8 cellular contexts compared by ENCODE assay signal in genomic region chr20:844473-845225, GRCh38. TPM values are rescaled to one million over a fixed set of nuclear protein-coding genes. Genes with fewer than 3 reads are reported as not detected.
A peak's percentile ranks its signal among the peaks of the same experiment; 100 is the strongest.
DNase-seq lines count a peak whose midpoint lies in the region; ATAC-seq and TF ChIP-seq lines count a peak whose summit lies in the region.

No MANE protein-coding gene starts in this region.

- peak overlapping the region; percentile 70 for H3K27ac Mint-ChIP-seq in activated T-helper 1 cell treated with anti-CD3 and anti-CD28 coated beads, Interleukin-12 subunit alpha, Interleukin-12 subunit beta, Interleukin-2, Interleukin-4 antibody, amounts not matched to agents 30 ng/mL and 10 ng/mL and 1 ng/mL, durations not matched to agents 14 hours and 24 hours and 36 hours
- H3K27ac Mint-ChIP-seq in natural killer cell treated with Interleukin-12 subunit alpha and Interleukin-12 subunit beta and Interleukin-15 and Interleukin-18, amount 100 ng/mL, for 72 hours = peak overlapping the region; percentile 17 to 38
- H3K27ac Mint-ChIP-seq in stimulated activated memory B cell treated with anti-CD40 and anti-IgM and Interleukin-4, amounts not matched to agents 10 μg/mL and 1 μg/mL and 100 μg/mL, for 72 hours = peak overlapping the region; percentile 52

- H3K27me3 Mint-ChIP-seq in activated T-helper 1 cell treated with anti-CD3 and anti-CD28 coated beads, Interleukin-12 subunit alpha, Interleukin-12 subunit beta, Interleukin-2, Interleukin-4 antibody, amounts not matched to agents 30 ng/mL and 10 ng/mL and 1 ng/mL, durations not matched to agents 14 hours and 24 hours and 36 hours (ENCODE audit: insufficient read depth) = no peaks in the 10 kb centered on the region
- no peaks in the 10 kb centered on the region for H3K27me3 Mint-ChIP-seq in natural killer cell treated with Interleukin-12 subunit alpha and Interleukin-12 subunit beta and Interleukin-15 and Interleukin-18, amount 100 ng/mL, for 72 hours
- no peaks in the 10 kb centered on the region for H3K27me3 Mint-ChIP-seq in stimulated activated memory B cell treated with anti-CD40 and anti-IgM and Interleukin-4, amounts not matched to agents 10 μg/mL and 1 μg/mL and 100 μg/mL, for 72 hours

- no peak overlapping the region for H3K27ac ChIP-seq in HUES64 (ENCODE audit: low read depth, low read length)

- peaks cover 48% of the 10 kb centered on the region for H3K4me1 Mint-ChIP-seq in activated T-helper 1 cell treated with anti-CD3 and anti-CD28 coated beads, Interleukin-12 subunit alpha, Interleukin-12 subunit beta, Interleukin-2, Interleukin-4 antibody, amounts not matched to agents 30 ng/mL and 10 ng/mL and 1 ng/mL, durations not matched to agents 14 hours and 24 hours and 36 hours (ENCODE audit: low read depth)
- H3K4me1 Mint-ChIP-seq in natural killer cell treated with Interleukin-12 subunit alpha and Interleukin-12 subunit beta and Interleukin-15 and Interleukin-18, amount 100 ng/mL, for 72 hours (ENCODE audit: low read depth in 2 of 2) = peaks cover 28 to 36% of the 10 kb centered on the region in 2 donors
- H3K4me1 Mint-ChIP-seq in stimulated activated memory B cell treated with anti-CD40 and anti-IgM and Interleukin-4, amounts not matched to agents 10 μg/mL and 1 μg/mL and 100 μg/mL, for 72 hours = peaks cover 59% of the 10 kb centered on the region

- peaks cover 14% of the 10 kb centered on the region for H3K36me3 Mint-ChIP-seq in activated T-helper 1 cell treated with anti-CD3 and anti-CD28 coated beads, Interleukin-12 subunit alpha, Interleukin-12 subunit beta, Interleukin-2, Interleukin-4 antibody, amounts not matched to agents 30 ng/mL and 10 ng/mL and 1 ng/mL, durations not matched to agents 14 hours and 24 hours and 36 hours (ENCODE audit: low read depth)
- H3K36me3 Mint-ChIP-seq in natural killer cell treated with Interleukin-12 subunit alpha and Interleukin-12 subunit beta and Interleukin-15 and Interleukin-18, amount 100 ng/mL, for 72 hours = peaks cover 7% of the 10 kb centered on the region
- H3K36me3 Mint-ChIP-seq in stimulated activated memory B cell treated with anti-CD40 and anti-IgM and Interleukin-4, amounts not matched to agents 10 μg/mL and 1 μg/mL and 100 μg/mL, for 72 hours = peaks cover 10% of the 10 kb centered on the region

- peak overlapping the region; percentile 63 for H3K9ac ChIP-seq in HUES64 (ENCODE audit: low read depth, low read length)

- no peaks in the 10 kb centered on the region for H3K9me3 ChIP-seq in HUES64 (ENCODE audit: insufficient read depth, low read depth, low read length)

- DNase-seq in COR-L47 (lab: John Stamatoyannopoulos, UW) (peak; percentile 94), OCI-M1 (lab: John Stamatoyannopoulos, UW) (peak; percentile 85), fibroblast of mammary gland (ENCODE audit: low read depth) (peak; percentile 83)
- DNase-seq in activated T-helper 1 cell treated with anti-CD3 and anti-CD28 coated beads, Interleukin-12 subunit alpha, Interleukin-12 subunit beta, Interleukin-2, Interleukin-4 antibody, amounts not matched to agents 30 ng/mL and 10 ng/mL and 1 ng/mL, durations not matched to agents 14 hours and 24 hours and 36 hours (ENCODE audit: low spot score) = peak; percentile 78
- peak; percentile 89 for DNase-seq in natural killer cell treated with Interleukin-12 subunit alpha and Interleukin-12 subunit beta and Interleukin-15 and Interleukin-18, amount 100 ng/mL, for 72 hours (ENCODE audit: low spot score)

- H3K4me3 ChIP-seq in HUES64 (ENCODE audit: low read length) = peak overlapping the region; percentile 64
- peak overlapping the region; percentile 29 for H3K4me3 ChIP-seq in fibroblast of mammary gland (ENCODE audit: control insufficient read depth, low read depth, low read length)

- intact Hi-C loops in activated T-helper 1 cell treated with anti-CD3 and anti-CD28 coated beads, Interleukin-12 subunit alpha, Interleukin-12 subunit beta, Interleukin-2, Interleukin-4 antibody, amounts not matched to agents 30 ng/mL and 10 ng/mL and 1 ng/mL, durations not matched to agents 14 hours and 24 hours and 36 hours (cut with micrococcal nuclease) = loop anchor here (1.0 to 5.0 kb wide), 5 partner anchors 11 to 1363 kb away; partner anchors contain the start of gene FAM110A

- peak; percentile 96 for ATAC-seq in GM21423 (IDR thresholded peaks at IDR 0.05; ENCODE audit: unreplicated experiment)
- peak; percentile 95 to 97 for ATAC-seq in natural killer cell treated with Interleukin-12 subunit alpha and Interleukin-12 subunit beta and Interleukin-15 and Interleukin-18, amount 100 ng/mL, for 72 hours
- ATAC-seq in stimulated activated memory B cell treated with anti-CD40 and anti-IgM and Interleukin-4, amounts not matched to agents 10 μg/mL and 1 μg/mL and 100 μg/mL, for 72 hours = peak; percentile 96

- peak overlapping the region; percentile 86 for H3K4me3 Mint-ChIP-seq in activated T-helper 1 cell treated with anti-CD3 and anti-CD28 coated beads, Interleukin-12 subunit alpha, Interleukin-12 subunit beta, Interleukin-2, Interleukin-4 antibody, amounts not matched to agents 30 ng/mL and 10 ng/mL and 1 ng/mL, durations not matched to agents 14 hours and 24 hours and 36 hours
- peak overlapping the region; percentile 90 for H3K4me3 Mint-ChIP-seq in natural killer cell treated with Interleukin-12 subunit alpha and Interleukin-12 subunit beta and Interleukin-15 and Interleukin-18, amount 100 ng/mL, for 72 hours
- H3K4me3 Mint-ChIP-seq in stimulated activated memory B cell treated with anti-CD40 and anti-IgM and Interleukin-4, amounts not matched to agents 10 μg/mL and 1 μg/mL and 100 μg/mL, for 72 hours = peak overlapping the region; percentile 88

- H3K36me3 ChIP-seq in HUES64 (ENCODE audit: insufficient read depth, low read length) = no peaks in the 10 kb centered on the region

- whole genome bisulfite sequencing in HUES64 = 15% methylated on average over 47 of the region's 47 CpGs

- no peak for TF ChIP-seq CTCF in fibroblast of mammary gland (conservative IDR thresholded peaks at IDR 0.05; ENCODE audit: control insufficient read depth, insufficient read depth, low read depth, low read length)

- peaks cover 19% of the 10 kb centered on the region for H3K4me1 ChIP-seq in HUES64 (ENCODE audit: insufficient read depth, low read length)

- H3K27me3 ChIP-seq in HUES64 (ENCODE audit: insufficient read depth, low read length) = peaks cover 58% of the 10 kb centered on the region

- H3K9me3 Mint-ChIP-seq in activated T-helper 1 cell treated with anti-CD3 and anti-CD28 coated beads, Interleukin-12 subunit alpha, Interleukin-12 subunit beta, Interleukin-2, Interleukin-4 antibody, amounts not matched to agents 30 ng/mL and 10 ng/mL and 1 ng/mL, durations not matched to agents 14 hours and 24 hours and 36 hours = no peaks in the 10 kb centered on the region
- H3K9me3 Mint-ChIP-seq in natural killer cell treated with Interleukin-12 subunit alpha and Interleukin-12 subunit beta and Interleukin-15 and Interleukin-18, amount 100 ng/mL, for 72 hours = no peaks in the 10 kb centered on the region
- no peaks in the 10 kb centered on the region for H3K9me3 Mint-ChIP-seq in stimulated activated memory B cell treated with anti-CD40 and anti-IgM and Interleukin-4, amounts not matched to agents 10 μg/mL and 1 μg/mL and 100 μg/mL, for 72 hours

RNA-seq across cellular contexts. Expression of gene FAM110A, which starts 11.1 kb away (rescaled TPM):
- polyA plus RNA-seq in HUES64 (2013, experiment 1 of 2) = 4.8 TPM
- 6.3 TPM for polyA plus RNA-seq in HUES64 (2013, experiment 2 of 2)
- total RNA-seq in activated T-helper 1 cell treated with anti-CD3 and anti-CD28 coated beads, Interleukin-12 subunit alpha, Interleukin-12 subunit beta, Interleukin-2, Interleukin-4 antibody, amounts not matched to agents 30 ng/mL and 10 ng/mL and 1 ng/mL, durations not matched to agents 14 hours and 24 hours and 36 hours = 19.0 and 21.1 TPM in 2 replicates
- total RNA-seq in natural killer cell treated with Interleukin-12 subunit alpha and Interleukin-12 subunit beta and Interleukin-15 and Interleukin-18, amount 100 ng/mL, for 72 hours = 10 to 100 TPM; 29.6 to 58.2 TPM
